7 cellular contexts compared by ENCODE assay signal in genomic region chr19:12782424-12783225, GRCh38. TPM values are rescaled to one million over a fixed set of nuclear protein-coding genes. Genes with fewer than 3 reads are reported as not detected.
DNase-seq lines count a peak whose midpoint lies in the region; ATAC-seq and TF ChIP-seq lines count a peak whose summit lies in the region.

No MANE protein-coding gene starts in this region.

- DNase-seq in activated T-helper 1 cell treated with anti-CD3 and anti-CD28 coated beads, Interleukin-12 subunit alpha, Interleukin-12 subunit beta, Interleukin-2, Interleukin-4 antibody, amounts not matched to agents 30 ng/mL and 10 ng/mL and 1 ng/mL, durations not matched to agents 14 hours and 24 hours and 36 hours (ENCODE audit: low spot score), result peak; percentile 87
- DNase-seq in fibroblast of mammary gland (ENCODE audit: low read depth), result peak; percentile 82
- DNase-seq in natural killer cell treated with Interleukin-12 subunit alpha and Interleukin-12 subunit beta and Interleukin-15 and Interleukin-18, amount 100 ng/mL, for 72 hours (ENCODE audit: low spot score), result peak; percentile 92
- DNase-seq in stimulated activated naive CD4-positive, alpha-beta T cell (lab: John Stamatoyannopoulos, UW), result peak; percentile 94 to 99 (median 98)

- H3K4me3 ChIP-seq in fibroblast of mammary gland (ENCODE audit: control insufficient read depth, low read depth, low read length), result peak overlapping the region; percentile 48

- peaks cover 37% of the 10 kb centered on the region for H3K4me1 Mint-ChIP-seq in activated T-helper 1 cell treated with anti-CD3 and anti-CD28 coated beads, Interleukin-12 subunit alpha, Interleukin-12 subunit beta, Interleukin-2, Interleukin-4 antibody, amounts not matched to agents 30 ng/mL and 10 ng/mL and 1 ng/mL, durations not matched to agents 14 hours and 24 hours and 36 hours (ENCODE audit: low read depth)
- peaks cover 21 to 25% of the 10 kb centered on the region in 2 donors for H3K4me1 Mint-ChIP-seq in natural killer cell treated with Interleukin-12 subunit alpha and Interleukin-12 subunit beta and Interleukin-15 and Interleukin-18, amount 100 ng/mL, for 72 hours (ENCODE audit: low read depth in 2 of 2)

- intact Hi-C loops in activated T-helper 1 cell treated with anti-CD3 and anti-CD28 coated beads, Interleukin-12 subunit alpha, Interleukin-12 subunit beta, Interleukin-2, Interleukin-4 antibody, amounts not matched to agents 30 ng/mL and 10 ng/mL and 1 ng/mL, durations not matched to agents 14 hours and 24 hours and 36 hours (cut with micrococcal nuclease), result loop anchor here (1.0 to 2.0 kb wide), 2 partner anchors 9 to 156 kb away; partner anchors contain the start of genes CALR and JUNB

- no peak for TF ChIP-seq CTCF in fibroblast of mammary gland (conservative IDR thresholded peaks at IDR 0.05; ENCODE audit: control insufficient read depth, insufficient read depth, low read depth, low read length)

- H3K27ac Mint-ChIP-seq in activated T-helper 1 cell treated with anti-CD3 and anti-CD28 coated beads, Interleukin-12 subunit alpha, Interleukin-12 subunit beta, Interleukin-2, Interleukin-4 antibody, amounts not matched to agents 30 ng/mL and 10 ng/mL and 1 ng/mL, durations not matched to agents 14 hours and 24 hours and 36 hours, result peak overlapping the region; percentile 99
- H3K27ac Mint-ChIP-seq in natural killer cell treated with Interleukin-12 subunit alpha and Interleukin-12 subunit beta and Interleukin-15 and Interleukin-18, amount 100 ng/mL, for 72 hours, result peak overlapping the region in 1 of 2 donors; percentile 81

- H3K9me3 Mint-ChIP-seq in activated T-helper 1 cell treated with anti-CD3 and anti-CD28 coated beads, Interleukin-12 subunit alpha, Interleukin-12 subunit beta, Interleukin-2, Interleukin-4 antibody, amounts not matched to agents 30 ng/mL and 10 ng/mL and 1 ng/mL, durations not matched to agents 14 hours and 24 hours and 36 hours, result no peaks in the 10 kb centered on the region
- H3K9me3 Mint-ChIP-seq in natural killer cell treated with Interleukin-12 subunit alpha and Interleukin-12 subunit beta and Interleukin-15 and Interleukin-18, amount 100 ng/mL, for 72 hours, result no peaks in the 10 kb centered on the region

- no peaks in the 10 kb centered on the region for H3K27me3 Mint-ChIP-seq in activated T-helper 1 cell treated with anti-CD3 and anti-CD28 coated beads, Interleukin-12 subunit alpha, Interleukin-12 subunit beta, Interleukin-2, Interleukin-4 antibody, amounts not matched to agents 30 ng/mL and 10 ng/mL and 1 ng/mL, durations not matched to agents 14 hours and 24 hours and 36 hours (ENCODE audit: insufficient read depth)
- no peaks in the 10 kb centered on the region for H3K27me3 Mint-ChIP-seq in natural killer cell treated with Interleukin-12 subunit alpha and Interleukin-12 subunit beta and Interleukin-15 and Interleukin-18, amount 100 ng/mL, for 72 hours

- peak overlapping the region; percentile 86 for H3K4me3 Mint-ChIP-seq in activated T-helper 1 cell treated with anti-CD3 and anti-CD28 coated beads, Interleukin-12 subunit alpha, Interleukin-12 subunit beta, Interleukin-2, Interleukin-4 antibody, amounts not matched to agents 30 ng/mL and 10 ng/mL and 1 ng/mL, durations not matched to agents 14 hours and 24 hours and 36 hours
- peak overlapping the region; percentile 84 for H3K4me3 Mint-ChIP-seq in natural killer cell treated with Interleukin-12 subunit alpha and Interleukin-12 subunit beta and Interleukin-15 and Interleukin-18, amount 100 ng/mL, for 72 hours

- H3K36me3 Mint-ChIP-seq in activated T-helper 1 cell treated with anti-CD3 and anti-CD28 coated beads, Interleukin-12 subunit alpha, Interleukin-12 subunit beta, Interleukin-2, Interleukin-4 antibody, amounts not matched to agents 30 ng/mL and 10 ng/mL and 1 ng/mL, durations not matched to agents 14 hours and 24 hours and 36 hours (ENCODE audit: low read depth), result no peaks in the 10 kb centered on the region
- H3K36me3 Mint-ChIP-seq in natural killer cell treated with Interleukin-12 subunit alpha and Interleukin-12 subunit beta and Interleukin-15 and Interleukin-18, amount 100 ng/mL, for 72 hours, result no peaks in the 10 kb centered on the region

- peak; percentile 23 for ATAC-seq in GM18502 (IDR thresholded peaks at IDR 0.05; ENCODE audit: poor library complexity, unreplicated experiment)
- ATAC-seq in HG03571 (IDR thresholded peaks at IDR 0.05; ENCODE audit: unreplicated experiment), result peak; percentile 21
- ATAC-seq in natural killer cell treated with Interleukin-12 subunit alpha and Interleukin-12 subunit beta and Interleukin-15 and Interleukin-18, amount 100 ng/mL, for 72 hours, result peak; percentile 73 to 83

TF ChIP-seq in PFSK-1, 5 proteins besides CTCF, POLR2A, EP300 and RAD21:
- no peak for TF ChIP-seq TAF1 (IDR thresholded peaks at IDR 0.05; ENCODE audit: borderline replicate concordance, insufficient read depth, low read length)
- TF ChIP-seq REST (IDR thresholded peaks at IDR 0.05; ENCODE audit: insufficient read depth in 1 of 2, low read depth in 2 of 2, low read length in 2 of 2), result no peak
- TF ChIP-seq FOXP2 (optimal IDR thresholded peaks at IDR 0.05; ENCODE audit: borderline replicate concordance, extremely low read depth, extremely low read length, insufficient read depth), result no peak
- peak; percentile 75; the same call in 1 of the 2 replicates for TF ChIP-seq SIN3A (IDR thresholded peaks at IDR 0.05; ENCODE audit: borderline replicate concordance, insufficient read depth, low read length)
- no peak; the same call in 1 of the 2 replicates for TF ChIP-seq POLR2AphosphoS5 (IDR thresholded peaks at IDR 0.05; ENCODE audit: low read depth, low read length)

RNA-seq across cellular contexts. Expression of gene HOOK2, which starts 7.3 kb away (rescaled TPM):
- polyA plus RNA-seq in PFSK-1 (2012; ENCODE audit: insufficient read length, low read depth), result 31.8 TPM
- 13.3 and 15.7 TPM in 2 replicates for total RNA-seq in activated T-helper 1 cell treated with anti-CD3 and anti-CD28 coated beads, Interleukin-12 subunit alpha, Interleukin-12 subunit beta, Interleukin-2, Interleukin-4 antibody, amounts not matched to agents 30 ng/mL and 10 ng/mL and 1 ng/mL, durations not matched to agents 14 hours and 24 hours and 36 hours
- total RNA-seq in natural killer cell treated with Interleukin-12 subunit alpha and Interleukin-12 subunit beta and Interleukin-15 and Interleukin-18, amount 100 ng/mL, for 72 hours, result 10 to 100 TPM; 19.5 to 20.7 TPM

RNA-seq across cellular contexts. Expression of gene JUNB, which starts 8.7 kb away (rescaled TPM):
- polyA plus RNA-seq in PFSK-1 (2012; ENCODE audit: insufficient read length, low read depth), result 172 TPM
- total RNA-seq in activated T-helper 1 cell treated with anti-CD3 and anti-CD28 coated beads, Interleukin-12 subunit alpha, Interleukin-12 subunit beta, Interleukin-2, Interleukin-4 antibody, amounts not matched to agents 30 ng/mL and 10 ng/mL and 1 ng/mL, durations not matched to agents 14 hours and 24 hours and 36 hours, result 311 and 312 TPM in 2 replicates
- 100 to 1,000 TPM; 252 to 329 TPM for total RNA-seq in natural killer cell treated with Interleukin-12 subunit alpha and Interleukin-12 subunit beta and Interleukin-15 and Interleukin-18, amount 100 ng/mL, for 72 hours

RNA-seq across cellular contexts. Expression of gene PRDX2, which starts 19.0 kb away (rescaled TPM):
- polyA plus RNA-seq in PFSK-1 (2012; ENCODE audit: insufficient read length, low read depth), result 553 TPM
- 277 and 280 TPM in 2 replicates for total RNA-seq in activated T-helper 1 cell treated with anti-CD3 and anti-CD28 coated beads, Interleukin-12 subunit alpha, Interleukin-12 subunit beta, Interleukin-2, Interleukin-4 antibody, amounts not matched to agents 30 ng/mL and 10 ng/mL and 1 ng/mL, durations not matched to agents 14 hours and 24 hours and 36 hours
- total RNA-seq in natural killer cell treated with Interleukin-12 subunit alpha and Interleukin-12 subunit beta and Interleukin-15 and Interleukin-18, amount 100 ng/mL, for 72 hours, result 100 to 1,000 TPM; 150 to 226 TPM

RNA-seq across cellular contexts. Expression of gene THSD8, which starts 19.2 kb away (rescaled TPM):
- polyA plus RNA-seq in PFSK-1 (2012; ENCODE audit: insufficient read length, low read depth), result 9.4 TPM
- total RNA-seq in activated T-helper 1 cell treated with anti-CD3 and anti-CD28 coated beads, Interleukin-12 subunit alpha, Interleukin-12 subunit beta, Interleukin-2, Interleukin-4 antibody, amounts not matched to agents 30 ng/mL and 10 ng/mL and 1 ng/mL, durations not matched to agents 14 hours and 24 hours and 36 hours, result 28.0 and 28.1 TPM in 2 replicates
- total RNA-seq in natural killer cell treated with Interleukin-12 subunit alpha and Interleukin-12 subunit beta and Interleukin-15 and Interleukin-18, amount 100 ng/mL, for 72 hours, result 10 to 100 TPM in 1 of 2 donors, 1 to 10 TPM in 1; 8.7 to 19.5 TPM

RNA-seq across cellular contexts. Expression of gene RNASEH2A, which starts 23.8 kb away (rescaled TPM):
- polyA plus RNA-seq in PFSK-1 (2012; ENCODE audit: insufficient read length, low read depth), result 25.0 TPM
- total RNA-seq in activated T-helper 1 cell treated with anti-CD3 and anti-CD28 coated beads, Interleukin-12 subunit alpha, Interleukin-12 subunit beta, Interleukin-2, Interleukin-4 antibody, amounts not matched to agents 30 ng/mL and 10 ng/mL and 1 ng/mL, durations not matched to agents 14 hours and 24 hours and 36 hours, result 36.1 and 37.5 TPM in 2 replicates
- 10 to 100 TPM; 20.8 to 63.5 TPM for total RNA-seq in natural killer cell treated with Interleukin-12 subunit alpha and Interleukin-12 subunit beta and Interleukin-15 and Interleukin-18, amount 100 ng/mL, for 72 hours

Comparison
In these comparisons a context has a peak if more than half of its experiments do, and no peak if none do; other contexts are left out.
1. Peak in every context shown above with its lines: DNase-seq, ATAC-seq and H3K4me3 ChIP-seq.
2. ATAC-seq: peak in every context shown above with its lines; median percentile 78 in natural killer cell treated with Interleukin-12 subunit alpha and Interleukin-12 subunit beta and Interleukin-15 and Interleukin-18, amount 100 ng/mL, for 72 hours; 23 in GM18502; 21 in HG03571.